In genomic region chr15:49876401-49877038, GRCh38 we compare ENCODE assay signal across 8 cellular contexts.
DNase-seq lines count a peak whose midpoint lies in the region; ATAC-seq, FAIRE-seq and TF ChIP-seq lines count a peak whose summit lies in the region.

No MANE protein-coding gene starts in this region.

- H3K36me3 ChIP-seq in NT2/D1 (ENCODE audit: insufficient read depth, insufficient read length, low read length) (no peaks in the 10 kb centered on the region), pancreas (no peaks in the 10 kb centered on the region), PC-9 (ENCODE audit: low read depth) (no peaks in the 10 kb centered on the region)

- 53 to 56% methylated on average over 5 of the region's 5 CpGs for WGBS in pancreas, 2 donors

- CTCF ChIA-PET in PC-9 (lab: Charles Lee): no interaction called here

- FAIRE-seq in pancreas (lab: Jason Lieb, UNC): no peak

- TF ChIP-seq CTCF in foreskin keratinocyte (conservative IDR thresholded peaks at IDR 0.05) (peak; percentile 42), pancreas (IDR thresholded peaks at IDR 0.05) (peak; percentile 18 to 39 (median 22)), PC-9 (conservative IDR thresholded peaks at IDR 0.05) (no peak)

- H3K4me2 ChIP-seq in PC-9: no peak overlapping the region

- no peak overlapping the region for H3K9ac ChIP-seq in NT2/D1 (ENCODE audit: insufficient read length, low read depth)

- intact Hi-C loops in pancreas (cut with DNase I) (loop anchor here in 1 of 3 donors (10.0 kb wide), 1 partner anchor 128 kb away; no protein-coding TSS in a partner anchor), PC-9 (cut with micrococcal nuclease; ENCODE audit: unreplicated experiment) (no loop called here)

- no peaks in the 10 kb centered on the region for H4K20me1 ChIP-seq in PC-9 (ENCODE audit: insufficient read depth)

- H3F3A ChIP-seq in PC-9 (ENCODE audit: insufficient read depth, low read depth): no peaks in the 10 kb centered on the region

- no peak overlapping the region for H2AFZ ChIP-seq in PC-9

- no peaks in the 10 kb centered on the region for H3K4me1 ChIP-seq in NT2/D1 (ENCODE audit: insufficient read depth, insufficient read length)
- no peaks in the 10 kb centered on the region for H3K4me1 ChIP-seq in foreskin keratinocyte
- no peaks in the 10 kb centered on the region for H3K4me1 ChIP-seq in pancreas
- no peaks in the 10 kb centered on the region for H3K4me1 ChIP-seq in PC-9 (replicated peaks; ENCODE audit: insufficient read depth)

- DNase-seq in DMS53 treated with DMSO at 0.1 percent for 48 hours (lab: John Stamatoyannopoulos, UW; ENCODE audit: unreplicated experiment) (peak; percentile 36), NT2/D1 (ENCODE audit: low read depth, low spot score) (peak; percentile 28), foreskin keratinocyte (peak in 1 of 2 donors; percentile 26), pancreas (peak in 1 of 6 donors; percentile 28), PC-9 (no peak), NCI-H1092 (lab: John Stamatoyannopoulos, UW) (no peak), COR-L47 (lab: John Stamatoyannopoulos, UW) (no peak), CD1c-positive myeloid dendritic cell (ENCODE audit: extremely low spot score) (no peak)

- ATAC-seq in foreskin keratinocyte (no peak), pancreas (peak; percentile 81 to 89 (median 84))

- no peak overlapping the region for H3K27ac ChIP-seq in foreskin keratinocyte
- peak overlapping the region in 2 of 4 donors; percentile 7 to 23 for H3K27ac ChIP-seq in pancreas
- H3K27ac ChIP-seq in PC-9: no peak overlapping the region

- no TSS peak for BruUV-seq in PC-9 (replicated peaks; lab: Mats Ljungman, UMichigan)

- no peaks in the 10 kb centered on the region for H3K9me2 ChIP-seq in PC-9 (ENCODE audit: insufficient read depth)

- POLR2A ChIA-PET in PC-9 (lab: Charles Lee; ENCODE audit: unreplicated experiment): no interaction called here

- H3K9me3 ChIP-seq in NT2/D1 (ENCODE audit: insufficient read depth, low read length) (no peaks in the 10 kb centered on the region), pancreas (no peaks in the 10 kb centered on the region), PC-9 (ENCODE audit: insufficient read depth, low read depth) (no peaks in the 10 kb centered on the region)

- no peaks in the 10 kb centered on the region for H3K27me3 ChIP-seq in NT2/D1 (ENCODE audit: insufficient read depth, insufficient read length)
- no peaks in the 10 kb centered on the region for H3K27me3 ChIP-seq in foreskin keratinocyte
- H3K27me3 ChIP-seq in pancreas: no peaks in the 10 kb centered on the region
- no peaks in the 10 kb centered on the region for H3K27me3 ChIP-seq in PC-9 (ENCODE audit: insufficient read depth, low read depth)

- H3K79me2 ChIP-seq in PC-9 (ENCODE audit: low read depth): no peaks in the 10 kb centered on the region

- H3K4me3 ChIP-seq in NT2/D1 (ENCODE audit: insufficient read length, low read depth) (no peak overlapping the region), pancreas (no peak overlapping the region), PC-9 (no peak overlapping the region)

Comparison
In these comparisons a context has a peak if more than half of its experiments do, and no peak if none do; other contexts are left out.
1. DNase-seq: peak in DMS53 treated with DMSO at 0.1 percent for 48 hours (single experiment) and NT2/D1 (single experiment); none in PC-9 (0 of 2), NCI-H1092 (single experiment), COR-L47 (single experiment) and CD1c-positive myeloid dendritic cell (single experiment).